In the genomic region with DNA sequence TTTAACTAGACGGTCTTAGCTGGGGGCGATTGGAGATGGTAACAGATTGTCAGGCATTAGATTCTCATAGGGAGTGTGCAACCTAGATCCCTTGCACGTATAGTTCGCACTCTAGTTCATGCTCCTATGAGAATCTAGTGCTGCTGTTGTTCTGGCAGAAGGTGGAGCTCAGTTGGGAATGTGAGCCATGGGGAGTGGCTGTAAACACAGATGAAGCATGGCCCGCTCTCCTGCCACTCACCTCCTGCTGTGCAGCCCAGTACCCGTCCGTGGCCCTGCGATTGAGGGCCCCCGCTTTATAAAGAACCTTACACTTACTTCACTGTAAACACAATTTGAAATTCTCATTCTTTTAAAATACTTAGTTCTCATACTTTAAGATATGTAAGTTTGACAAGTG, we compare ENCODE assay signal across 20 cellular contexts.
"Had no signal": no experiment of that assay in that cellular context is flagged by ENCODE, and none has a peak within 500 bp of the region (broad histone marks: within the 10 kb centered on the region; RNA-seq: fewer than 3 reads in every experiment).

No MANE protein-coding gene starts in this region.

- H3K4me3 ChIP-seq: body of pancreas, cardiac muscle cell, lung, neural progenitor cell, testis, upper lobe of left lung had no signal

- H3K27ac ChIP-seq: body of pancreas, cardiac muscle cell, foreskin keratinocyte, neural progenitor cell, testis, upper lobe of left lung, WERI-Rb-1 had no signal

- H3K4me1 ChIP-seq: body of pancreas, foreskin keratinocyte, neural progenitor cell, testis, upper lobe of left lung had no signal

- ATAC-seq: activated CD8-positive, alpha-beta T cell treated with anti-CD3 and anti-CD28 coated beads, Interleukin-2, amount 10 ng/mL, durations not matched to agents 7 days and 5 days; body of pancreas; foreskin keratinocyte; left lobe of liver; naive thymus-derived CD8-positive, alpha-beta T cell; stimulated activated naive B cell treated with anti-CD40 and anti-IgM and Interleukin-4, amounts not matched to agents 10 μg/mL and 1 μg/mL and 100 μg/mL, for 72 hours had no signal

- H3K9me3 ChIP-seq: body of pancreas, testis, upper lobe of left lung had no signal

- H3K27me3 ChIP-seq: body of pancreas, cardiac muscle cell, foreskin keratinocyte, neural progenitor cell, testis, upper lobe of left lung had no signal

- H3K36me3 ChIP-seq: cardiac muscle cell, neural progenitor cell, upper lobe of left lung, WERI-Rb-1 had no signal

- DNase-seq: activated CD4-positive, alpha-beta T cell treated with anti-CD3 and anti-CD28 coated beads for 1 hour; activated CD4-positive, alpha-beta T cell treated with anti-CD3 and anti-CD28 coated beads, Interleukin-2, amount 50 U/mL, for 1 hour; activated CD8-positive, alpha-beta T cell treated with anti-CD3 and anti-CD28 coated beads, Interleukin-2, amount 10 ng/mL, durations not matched to agents 7 days and 5 days; activated gamma-delta T cell; activated naive CD4-positive, alpha-beta T cell treated with anti-CD3 and anti-CD28 coated beads, Interleukin-2, amount 50 U/mL, for 16 hours; anterior cingulate cortex; body of pancreas; erythroblast; foreskin keratinocyte; naive thymus-derived CD8-positive, alpha-beta T cell; stimulated activated CD4-positive, alpha-beta T cell treated with anti-CD3 and anti-CD28 coated beads, Interleukin-2, amount 100 ng/mL, for 48 hours; stimulated activated CD8-positive, alpha-beta memory T cell treated with anti-CD3 and anti-CD28 coated beads, Interleukin-4, amount 100 ng/mL, for 48 hours; stimulated activated naive B cell treated with anti-CD40 and anti-IgM and Interleukin-4, amounts not matched to agents 10 μg/mL and 1 μg/mL and 100 μg/mL, for 72 hours; testis; upper lobe of left lung; WERI-Rb-1 had no signal
